Comparison of ENCODE assay signal across 18 cellular contexts in genomic region chr2:176934131-176934530, GRCh38.
DNase-seq lines count a peak whose midpoint lies in the region; ATAC-seq, FAIRE-seq and TF ChIP-seq lines count a peak whose summit lies in the region.
"Had no signal": no experiment of that assay in that cellular context is flagged by ENCODE, and none has a peak within 500 bp of the region (broad histone marks: within the 10 kb centered on the region; RNA-seq: fewer than 3 reads in every experiment).

No MANE protein-coding gene starts in this region.

- no peak overlapping the region for H3K4me3 ChIP-seq in K562
- no peak overlapping the region for H3K4me3 ChIP-seq in CD8-positive, alpha-beta memory T cell (ENCODE audit: low read length)
- H3K4me3 ChIP-seq in PC-9, result no peak overlapping the region
- H3K4me3 ChIP-seq: BLaER1 treated with 17β-estradiol and CSF1 and Interleukin-3, amounts not matched to agents 10 nM and 100 nM; HAP-1 had no signal

- no peaks in the 10 kb centered on the region; a peak in 3 of 5 replicates for H3K4me1 ChIP-seq in K562 (replicated peaks in 1 of 2; ENCODE audit: control insufficient read depth in 2 of 2, insufficient read depth in 2 of 2, low read length in 2 of 2)
- no peaks in the 10 kb centered on the region for H3K4me1 ChIP-seq in CD8-positive, alpha-beta memory T cell (ENCODE audit: insufficient read depth, low read length)
- H3K4me1 ChIP-seq in PC-9 (replicated peaks; ENCODE audit: insufficient read depth), result no peaks in the 10 kb centered on the region
- H3K4me1 ChIP-seq: HAP-1 had no signal

- no peak for FAIRE-seq in K562 (lab: Jason Lieb, UNC)
- FAIRE-seq: G401.6, H1 had no signal

- in situ Hi-C loops in K562 (cut with MboI), result no loop called here

- no peak overlapping the region for H3K4me3 Mint-ChIP-seq in CD8-positive, alpha-beta memory T cell
- H3K4me3 Mint-ChIP-seq in activated CD4-positive, alpha-beta T cell treated with anti-CD3 and anti-CD28 coated beads, Interleukin-2, amount 10 ng/mL, durations not matched to agents 7 days and 5 days, result no peak overlapping the region

- H3K27ac ChIP-seq in K562 (ENCODE audit: extremely low read depth, low read depth, low read length) (no peak overlapping the region), PC-9 (no peak overlapping the region)
- H3K27ac ChIP-seq in CD8-positive, alpha-beta memory T cell (ENCODE audit: low read depth, low read length), result no peak overlapping the region
- H3K27ac ChIP-seq: BLaER1 treated with 17β-estradiol and CSF1 and Interleukin-3, amounts not matched to agents 10 nM and 100 nM; HL-60 had no signal

- 0 out of 2 replicates have a peak, but pooled peaks cover 5% of the 10 kb centered on the region for H3K9me2 ChIP-seq in PC-9 (ENCODE audit: insufficient read depth)

- H4K20me1 ChIP-seq in K562 (replicated peaks; ENCODE audit: control insufficient read depth, insufficient read depth, low read length), result no peaks in the 10 kb centered on the region
- no peaks in the 10 kb centered on the region for H4K20me1 ChIP-seq in PC-9 (ENCODE audit: insufficient read depth)
- H4K20me1 ChIP-seq: BLaER1 treated with 17β-estradiol and CSF1 and Interleukin-3, amounts not matched to agents 10 nM and 100 nM had no signal

- peak; percentile 26 to 39 for DNase-seq in NOMO-1 (lab: John Stamatoyannopoulos, UW; ENCODE audit: unreplicated experiment in 2 of 2)
- no peak for DNase-seq in NOMO-1 treated with dmso at 0.1 percent for 144 hours (lab: John Stamatoyannopoulos, UW; ENCODE audit: unreplicated experiment)
- DNase-seq in NAMALWA (ENCODE audit: low spot score), result peak; percentile 15
- DNase-seq in K562 (ENCODE audit: extremely low read depth in 1 of 4, low spot score in 3 of 4), result peak in 2 of 4 experiments; percentile 17 to 18
- DNase-seq in CD8-positive, alpha-beta memory T cell, result no peak
- DNase-seq in activated CD4-positive, alpha-beta T cell treated with anti-CD3 and anti-CD28 coated beads, Interleukin-2, amount 10 ng/mL, durations not matched to agents 7 days and 5 days, result no peak
- DNase-seq in PC-9, result no peak
- DNase-seq: ACHN, Calu3, DMS153, DMS79 treated with DMSO at 0.1 percent for 48 hours, EL had no signal

- H3K9me3 Mint-ChIP-seq in CD8-positive, alpha-beta memory T cell, result no peaks in the 10 kb centered on the region
- peaks cover 6% of the 10 kb centered on the region for H3K9me3 Mint-ChIP-seq in activated CD4-positive, alpha-beta T cell treated with anti-CD3 and anti-CD28 coated beads, Interleukin-2, amount 10 ng/mL, durations not matched to agents 7 days and 5 days

- H2AFZ ChIP-seq in K562 (ENCODE audit: low read depth, low read length) (peak overlapping the region; percentile 60; the same call in 1 of the 2 replicates), PC-9 (no peak overlapping the region)

- H3K27ac Mint-ChIP-seq in CD8-positive, alpha-beta memory T cell, result no peak overlapping the region
- no peak overlapping the region for H3K27ac Mint-ChIP-seq in activated CD4-positive, alpha-beta T cell treated with anti-CD3 and anti-CD28 coated beads, Interleukin-2, amount 10 ng/mL, durations not matched to agents 7 days and 5 days
- H3K27ac Mint-ChIP-seq: CD4-positive, CD25-positive, alpha-beta regulatory T cell had no signal

- intact Hi-C loops in K562 (cut with micrococcal nuclease), result no loop called here
- intact Hi-C loops in PC-9 (cut with micrococcal nuclease; ENCODE audit: unreplicated experiment), result loop anchor here (5.0 kb wide), 1 partner anchor 213 kb away; no protein-coding TSS in a partner anchor

- BruUV-seq in K562 (replicated peaks; lab: Mats Ljungman, UMichigan), result no TSS peak
- BruUV-seq in PC-9 (replicated peaks; lab: Mats Ljungman, UMichigan), result no TSS peak

- H3K36me3 ChIP-seq in K562 (ENCODE audit: control insufficient read depth, insufficient read depth, low read length), result no peaks in the 10 kb centered on the region
- H3K36me3 ChIP-seq in CD8-positive, alpha-beta memory T cell (ENCODE audit: insufficient read depth, low read length), result no peaks in the 10 kb centered on the region
- no peaks in the 10 kb centered on the region for H3K36me3 ChIP-seq in PC-9 (ENCODE audit: low read depth)
- H3K36me3 ChIP-seq: BLaER1 treated with 17β-estradiol and CSF1 and Interleukin-3, amounts not matched to agents 10 nM and 100 nM; HAP-1 had no signal

- no peak overlapping the region for H3K9ac ChIP-seq in K562 (ENCODE audit: insufficient read depth in 1 of 2, low read depth in 2 of 2, low read length in 2 of 2)
- H3K9ac ChIP-seq: BLaER1 treated with 17β-estradiol and CSF1 and Interleukin-3, amounts not matched to agents 10 nM and 100 nM had no signal

- H3K9me3 ChIP-seq in K562 (replicated peaks; ENCODE audit: control insufficient read depth, insufficient read depth, low read depth, low read length), result no peaks in the 10 kb centered on the region
- no peaks in the 10 kb centered on the region for H3K9me3 ChIP-seq in CD8-positive, alpha-beta memory T cell (ENCODE audit: low read length)
- no peaks in the 10 kb centered on the region for H3K9me3 ChIP-seq in PC-9 (ENCODE audit: insufficient read depth, low read depth)
- H3K9me3 ChIP-seq: HAP-1 had no signal

- H3K27me3 ChIP-seq in K562 (ENCODE audit: control insufficient read depth in 2 of 2, insufficient read depth in 2 of 2, low read length in 2 of 2) (peaks cover 0 to 4% of the 10 kb centered on the region in 2 experiments; a peak in 1 of 5 replicates), PC-9 (ENCODE audit: insufficient read depth, low read depth) (peaks cover 4% of the 10 kb centered on the region; the same call in 1 of the 2 replicates)
- H3K27me3 ChIP-seq in CD8-positive, alpha-beta memory T cell (ENCODE audit: insufficient read depth, low read length, poor library complexity, severe bottlenecking), result no peaks in the 10 kb centered on the region
- H3K27me3 ChIP-seq: BLaER1 treated with 17β-estradiol and CSF1 and Interleukin-3, amounts not matched to agents 10 nM and 100 nM had no signal

- H3K4me2 ChIP-seq in K562 (ENCODE audit: insufficient read depth, low read length) (no peak overlapping the region; the same call in 1 of the 2 replicates), PC-9 (no peak overlapping the region)

- H3K9me1 ChIP-seq in K562 (ENCODE audit: control insufficient read depth, insufficient read depth, low read length), result no peaks in the 10 kb centered on the region

- TF ChIP-seq CTCF in K562 (IDR thresholded peaks at IDR 0.05 in 2 of 3, conservative IDR thresholded peaks at IDR 0.05 in 1 of 3; ENCODE audit: insufficient read depth in 2 of 3, low read depth in 1 of 3, low read length in 3 of 3) (no peak), PC-9 (conservative IDR thresholded peaks at IDR 0.05) (no peak)

- peak; percentile 86 for ATAC-seq in K562

- H3F3A ChIP-seq in PC-9 (ENCODE audit: insufficient read depth, low read depth), result no peaks in the 10 kb centered on the region

- POLR2A ChIA-PET in K562 (lab: Yijun Ruan, JAX), result interaction anchor here (0.6 kb wide), 1 partner anchor 195 kb away, joined by 3 read pairs; no protein-coding TSS in a partner anchor
- POLR2A ChIA-PET in CD8-positive, alpha-beta memory T cell (lab: Charles Lee), result no interaction called here
- POLR2A ChIA-PET in activated CD4-positive, alpha-beta T cell treated with anti-CD3 and anti-CD28 coated beads, Interleukin-2, amount 10 ng/mL, durations not matched to agents 7 days and 5 days (lab: Charles Lee), result no interaction called here
- POLR2A ChIA-PET in PC-9 (lab: Charles Lee; ENCODE audit: unreplicated experiment), result no interaction called here

- TF ChIP-seq RAD21 in K562 (CRISPR knock-in tag; conservative IDR thresholded peaks at IDR 0.05 in 1 of 2, IDR thresholded peaks at IDR 0.05 in 1 of 2), result no peak

- H3K36me3 Mint-ChIP-seq in CD8-positive, alpha-beta memory T cell, result no peaks in the 10 kb centered on the region
- peaks cover 5% of the 10 kb centered on the region for H3K36me3 Mint-ChIP-seq in activated CD4-positive, alpha-beta T cell treated with anti-CD3 and anti-CD28 coated beads, Interleukin-2, amount 10 ng/mL, durations not matched to agents 7 days and 5 days (ENCODE audit: low read depth)
- H3K36me3 Mint-ChIP-seq: CD4-positive, CD25-positive, alpha-beta regulatory T cell had no signal

- TF ChIP-seq EP300 in K562 (IDR thresholded peaks at IDR 0.05; ENCODE audit: low read length), result no peak

- H3K4me1 Mint-ChIP-seq in CD8-positive, alpha-beta memory T cell, result peaks cover 10 to 35% (median 31%) of the 10 kb centered on the region in 3 donors
- peaks cover 29% of the 10 kb centered on the region for H3K4me1 Mint-ChIP-seq in activated CD4-positive, alpha-beta T cell treated with anti-CD3 and anti-CD28 coated beads, Interleukin-2, amount 10 ng/mL, durations not matched to agents 7 days and 5 days

- 28% methylated on average over 5 of the region's 5 CpGs for WGBS in K562 (ENCODE audit: insufficient coverage, low coverage, missing lambda C conversion rate)

- TF ChIP-seq POLR2A in K562 (conservative IDR thresholded peaks at IDR 0.05), result no peak

- H3K27me3 Mint-ChIP-seq in CD8-positive, alpha-beta memory T cell, result no peaks in the 10 kb centered on the region
- no peaks in the 10 kb centered on the region for H3K27me3 Mint-ChIP-seq in activated CD4-positive, alpha-beta T cell treated with anti-CD3 and anti-CD28 coated beads, Interleukin-2, amount 10 ng/mL, durations not matched to agents 7 days and 5 days

- H3K79me2 ChIP-seq in K562 (ENCODE audit: control insufficient read depth, insufficient read depth, low read length) (no peaks in the 10 kb centered on the region), PC-9 (ENCODE audit: low read depth) (no peaks in the 10 kb centered on the region)

- CTCF ChIA-PET in K562 (lab: Yijun Ruan, JAX; ENCODE audit: low intra/inter-chr PET ratio), result no interaction called here
- CTCF ChIA-PET in CD8-positive, alpha-beta memory T cell (lab: Charles Lee), result no interaction called here
- CTCF ChIA-PET in activated CD4-positive, alpha-beta T cell treated with anti-CD3 and anti-CD28 coated beads, Interleukin-2, amount 10 ng/mL, durations not matched to agents 7 days and 5 days (lab: Charles Lee), result no interaction called here
- CTCF ChIA-PET in PC-9 (lab: Charles Lee), result interaction anchor here (0.6 kb wide), 1 partner anchor 416 kb away, joined by 4 read pairs; no protein-coding TSS in a partner anchor

TF ChIP-seq in K562, 482 proteins besides CTCF, POLR2A, EP300 and RAD21 (continues in another document):
- no peak for TF ChIP-seq TCF3 (CRISPR knock-in tag; IDR thresholded peaks at IDR 0.05)
- TF ChIP-seq CHD2 (IDR thresholded peaks at IDR 0.05; ENCODE audit: low read depth, low read length), result no peak
- TF ChIP-seq ZNF354B (CRISPR knock-in tag; IDR thresholded peaks at IDR 0.05), result no peak
- TF ChIP-seq HEY1 (CRISPR knock-in tag; IDR thresholded peaks at IDR 0.05; ENCODE audit: borderline replicate concordance), result no peak
- TF ChIP-seq HNRNPH1 (optimal IDR thresholded peaks at IDR 0.05; ENCODE audit: low read depth, low read length), result no peak

Comparison
In these comparisons a context has a peak if more than half of its experiments do, and no peak if none do; other contexts are left out.
1. DNase-seq: peak in NOMO-1 (2 of 2) and NAMALWA (single experiment); none in NOMO-1 treated with dmso at 0.1 percent for 144 hours (single experiment), CD8-positive, alpha-beta memory T cell (0 of 5), activated CD4-positive, alpha-beta T cell treated with anti-CD3 and anti-CD28 coated beads, Interleukin-2, amount 10 ng/mL, durations not matched to agents 7 days and 5 days (single experiment) and PC-9 (0 of 2).